Comparison of ENCODE assay signal across 11 cellular contexts in genomic region chr11:17343907-17344306, GRCh38. TPM values are rescaled to one million over a fixed set of nuclear protein-coding genes. Genes with fewer than 3 reads are reported as not detected.
DNase-seq lines count a peak whose midpoint lies in the region; ATAC-seq and TF ChIP-seq lines count a peak whose summit lies in the region.
"Had no signal": no experiment of that assay in that cellular context is flagged by ENCODE, and none has a peak within 500 bp of the region (broad histone marks: within the 10 kb centered on the region; RNA-seq: fewer than 3 reads in every experiment).

No MANE protein-coding gene starts in this region.

- H3K9me3 ChIP-seq in hepatocyte (ENCODE audit: low read depth) (no peaks in the 10 kb centered on the region), vagina (no peaks in the 10 kb centered on the region)
- H3K9me3 ChIP-seq: BLaER1, MG63, pancreas had no signal

- H3K79me2 ChIP-seq in hepatocyte = no peaks in the 10 kb centered on the region

- H3K27me3 ChIP-seq in hepatocyte (no peaks in the 10 kb centered on the region), vagina (no peaks in the 10 kb centered on the region)
- H3K27me3 ChIP-seq: BLaER1, MG63, pancreas had no signal

- no peak for TF ChIP-seq CTCF in hepatocyte (IDR thresholded peaks at IDR 0.05; ENCODE audit: poor library complexity)
- TF ChIP-seq CTCF in vagina (IDR thresholded peaks at IDR 0.05) = no peak

- no peak overlapping the region for H3K4me3 Mint-ChIP-seq in activated T-cell treated with anti-CD3 and anti-CD28 coated beads, Interleukin-2, amount 50 U/mL, for 24 hours
- no peak overlapping the region for H3K4me3 Mint-ChIP-seq in activated T-cell treated with anti-CD3 and anti-CD28 coated beads, Interleukin-2, amount 50 U/mL, for 72 hours

- no peak for TF ChIP-seq POLR2A in vagina (IDR thresholded peaks at IDR 0.05)

- peaks cover 15% of the 10 kb centered on the region for H3K4me1 Mint-ChIP-seq in activated T-cell treated with anti-CD3 and anti-CD28 coated beads, Interleukin-2, amount 50 U/mL, for 24 hours (ENCODE audit: low read depth)
- peaks cover 17% of the 10 kb centered on the region for H3K4me1 Mint-ChIP-seq in activated T-cell treated with anti-CD3 and anti-CD28 coated beads, Interleukin-2, amount 50 U/mL, for 72 hours (ENCODE audit: low read depth)

- peaks cover 4% of the 10 kb centered on the region for H3K36me3 Mint-ChIP-seq in activated T-cell treated with anti-CD3 and anti-CD28 coated beads, Interleukin-2, amount 50 U/mL, for 24 hours (ENCODE audit: low read depth)
- H3K36me3 Mint-ChIP-seq in activated T-cell treated with anti-CD3 and anti-CD28 coated beads, Interleukin-2, amount 50 U/mL, for 72 hours (ENCODE audit: insufficient read depth in 2 of 2) = no peaks in the 10 kb centered on the region

- peak; percentile 97 to 98 for ATAC-seq in activated T-cell treated with anti-CD3 and anti-CD28 coated beads, Interleukin-2, amount 50 U/mL, for 72 hours (replicated peaks in 1 of 2)
- peak; percentile 96 for ATAC-seq in stimulated activated naive CD8-positive, alpha-beta T cell treated with anti-CD3 and anti-CD28 coated beads, Interleukin-15, Interleukin-2, amounts not matched to agents 100 U/mL and 50 U/mL, for 24 hours
- ATAC-seq in GM19467 (IDR thresholded peaks at IDR 0.05; ENCODE audit: unreplicated experiment) = no peak
- ATAC-seq: pancreas had no signal

- H2AFZ ChIP-seq in hepatocyte = no peak overlapping the region

- H3K36me3 ChIP-seq in hepatocyte (replicated peaks; ENCODE audit: insufficient read depth, low read depth) = no peaks in the 10 kb centered on the region
- no peaks in the 10 kb centered on the region for H3K36me3 ChIP-seq in vagina
- H3K36me3 ChIP-seq: MG63, pancreas had no signal

- 81% methylated on average over 1 of the region's 1 CpG for WGBS in hepatocyte (ENCODE audit: low lambda C conversion rate, missing lambda C conversion rate)

- H3K9me2 ChIP-seq in hepatocyte (replicated peaks; ENCODE audit: insufficient read depth) = no peaks in the 10 kb centered on the region

- no peaks in the 10 kb centered on the region for H3K4me1 ChIP-seq in hepatocyte (ENCODE audit: insufficient read depth)
- H3K4me1 ChIP-seq in vagina = no peaks in the 10 kb centered on the region
- H3K4me1 ChIP-seq: BLaER1, pancreas had no signal

- no peaks in the 10 kb centered on the region for H4K20me1 ChIP-seq in hepatocyte (ENCODE audit: insufficient read depth, poor library complexity, severe bottlenecking)
- H4K20me1 ChIP-seq: BLaER1 had no signal

- H3K27ac ChIP-seq in hepatocyte (no peak overlapping the region), vagina (no peak overlapping the region)
- H3K27ac ChIP-seq: BLaER1, pancreas had no signal

- H3K27ac Mint-ChIP-seq in activated T-cell treated with anti-CD3 and anti-CD28 coated beads, Interleukin-2, amount 50 U/mL, for 24 hours = no peak overlapping the region
- peak overlapping the region; percentile 73 for H3K27ac Mint-ChIP-seq in activated T-cell treated with anti-CD3 and anti-CD28 coated beads, Interleukin-2, amount 50 U/mL, for 72 hours

- DNase-seq in activated T-cell treated with anti-CD3 and anti-CD28 coated beads for 24 hours (ENCODE audit: low read depth) = peak; percentile 46
- no peak for DNase-seq in activated T-cell treated with anti-CD3 and anti-CD28 coated beads, Interleukin-2, amount 50 U/mL, for 24 hours
- DNase-seq in activated T-cell treated with anti-CD3 and anti-CD28 coated beads, Interleukin-2, amount 50 U/mL, for 72 hours = peak; percentile 46 to 67
- peak; percentile 31 for DNase-seq in hepatocyte (ENCODE audit: low spot score)
- peak; percentile 63 for DNase-seq in stimulated activated naive CD8-positive, alpha-beta T cell treated with anti-CD3 and anti-CD28 coated beads, Interleukin-15, Interleukin-2, amounts not matched to agents 100 U/mL and 50 U/mL, for 24 hours
- DNase-seq in vagina (ENCODE audit: extremely low spot score in 2 of 2) = no peak
- no peak for DNase-seq in SHP77 (lab: John Stamatoyannopoulos, UW)
- DNase-seq: MG63, pancreas had no signal

- no peak overlapping the region for H3K4me2 ChIP-seq in hepatocyte
- H3K4me2 ChIP-seq: BLaER1 had no signal

- no peaks in the 10 kb centered on the region for H3K27me3 Mint-ChIP-seq in activated T-cell treated with anti-CD3 and anti-CD28 coated beads, Interleukin-2, amount 50 U/mL, for 24 hours
- H3K27me3 Mint-ChIP-seq in activated T-cell treated with anti-CD3 and anti-CD28 coated beads, Interleukin-2, amount 50 U/mL, for 72 hours (ENCODE audit: low read depth) = no peaks in the 10 kb centered on the region

- no peaks in the 10 kb centered on the region for H3K9me3 Mint-ChIP-seq in activated T-cell treated with anti-CD3 and anti-CD28 coated beads, Interleukin-2, amount 50 U/mL, for 24 hours
- H3K9me3 Mint-ChIP-seq in activated T-cell treated with anti-CD3 and anti-CD28 coated beads, Interleukin-2, amount 50 U/mL, for 72 hours = no peaks in the 10 kb centered on the region

- no peak overlapping the region for H3K4me3 ChIP-seq in hepatocyte
- no peak overlapping the region for H3K4me3 ChIP-seq in vagina
- H3K4me3 ChIP-seq: BLaER1, MG63, pancreas had no signal

- intact Hi-C loops in vagina (cut with DNase I) = no loop called here

RNA-seq across cellular contexts. Expression of gene NCR3LG1, which starts 7.7 kb away (rescaled TPM):
- total RNA-seq in activated T-cell treated with anti-CD3 and anti-CD28 coated beads, Interleukin-2, amount 50 U/mL, for 72 hours = 1 to 10 TPM; 1.3 to 1.5 TPM
- total RNA-seq in hepatocyte (13.8 and 15.2 TPM in 2 replicates), vagina (2.2 TPM)
- 3.1 and 3.7 TPM in 2 replicates for polyA plus RNA-seq in hepatocyte

RNA-seq across cellular contexts. Expression of gene KCNJ11, which starts 44.6 kb away (rescaled TPM):
- under 1 TPM in 1 of 2 donors, not detected in 1; 0.29 TPM for total RNA-seq in activated T-cell treated with anti-CD3 and anti-CD28 coated beads, Interleukin-2, amount 50 U/mL, for 72 hours
- 2.5 and 10.5 TPM in 2 replicates for total RNA-seq in hepatocyte
- polyA plus RNA-seq in hepatocyte = 0.31 and 1.6 TPM in 2 replicates
- total RNA-seq in vagina = not detected

Comparison
In these comparisons a context has a peak if more than half of its experiments do, and no peak if none do; other contexts are left out.
1. DNase-seq: peak in activated T-cell treated with anti-CD3 and anti-CD28 coated beads for 24 hours (single experiment), activated T-cell treated with anti-CD3 and anti-CD28 coated beads, Interleukin-2, amount 50 U/mL, for 72 hours (2 of 2), hepatocyte (single experiment) and stimulated activated naive CD8-positive, alpha-beta T cell treated with anti-CD3 and anti-CD28 coated beads, Interleukin-15, Interleukin-2, amounts not matched to agents 100 U/mL and 50 U/mL, for 24 hours (single experiment); none in activated T-cell treated with anti-CD3 and anti-CD28 coated beads, Interleukin-2, amount 50 U/mL, for 24 hours (single experiment), vagina (0 of 2) and SHP77 (0 of 2).